Comparison of ENCODE assay signal across 3 cellular contexts in genomic region chr13:20780318-20780717, GRCh38.
TF ChIP-seq lines count a peak whose summit lies in the region.

No MANE protein-coding gene starts in this region.

TF ChIP-seq in A549, 52 proteins besides CTCF, POLR2A, EP300 and RAD21:
- TF ChIP-seq PBX3 (IDR thresholded peaks at IDR 0.05) (no peak), FOSB (CRISPR knock-in tag; IDR thresholded peaks at IDR 0.05) (no peak), PHF8 (IDR thresholded peaks at IDR 0.05; ENCODE audit: borderline replicate concordance, low read depth) (no peak), HOXB5 (CRISPR knock-in tag; IDR thresholded peaks at IDR 0.05) (no peak), POLR2AphosphoS2 (conservative IDR thresholded peaks at IDR 0.05; ENCODE audit: low read length) (no peak), HES2 (IDR thresholded peaks at IDR 0.05) (no peak), ATOH8 (CRISPR knock-in tag; IDR thresholded peaks at IDR 0.05; ENCODE audit: low read depth) (no peak), CBX2 (IDR thresholded peaks at IDR 0.05; ENCODE audit: borderline replicate concordance, low read depth) (no peak), MAFK (IDR thresholded peaks at IDR 0.05; ENCODE audit: partially characterized antibody) (peak; percentile 87)

TF ChIP-seq in IMR-90, 13 proteins besides CTCF, POLR2A, EP300 and RAD21:
- TF ChIP-seq ELK1 (IDR thresholded peaks at IDR 0.05; ENCODE audit: borderline replicate concordance, low read depth, low read length) (no peak), CHD1 (IDR thresholded peaks at IDR 0.05; ENCODE audit: low read depth, low read length) (no peak), RCOR1 (IDR thresholded peaks at IDR 0.05; ENCODE audit: insufficient replicate concordance, low read length) (no peak), MAFK (IDR thresholded peaks at IDR 0.05; ENCODE audit: low read depth, low read length) (peak; percentile 92)

TF ChIP-seq in H1, 55 proteins besides CTCF, POLR2A, EP300 and RAD21:
- peak; percentile 53; the same call in 1 of the 2 replicates for TF ChIP-seq MAFK (IDR thresholded peaks at IDR 0.05; ENCODE audit: low read depth, low read length)
- no peak for TF ChIP-seq CREB1 (IDR thresholded peaks at IDR 0.05)
TF ChIP-seq in H1: peak in this region for 1.
